Comparison of ENCODE assay signal across 9 cellular contexts in the genomic region with DNA sequence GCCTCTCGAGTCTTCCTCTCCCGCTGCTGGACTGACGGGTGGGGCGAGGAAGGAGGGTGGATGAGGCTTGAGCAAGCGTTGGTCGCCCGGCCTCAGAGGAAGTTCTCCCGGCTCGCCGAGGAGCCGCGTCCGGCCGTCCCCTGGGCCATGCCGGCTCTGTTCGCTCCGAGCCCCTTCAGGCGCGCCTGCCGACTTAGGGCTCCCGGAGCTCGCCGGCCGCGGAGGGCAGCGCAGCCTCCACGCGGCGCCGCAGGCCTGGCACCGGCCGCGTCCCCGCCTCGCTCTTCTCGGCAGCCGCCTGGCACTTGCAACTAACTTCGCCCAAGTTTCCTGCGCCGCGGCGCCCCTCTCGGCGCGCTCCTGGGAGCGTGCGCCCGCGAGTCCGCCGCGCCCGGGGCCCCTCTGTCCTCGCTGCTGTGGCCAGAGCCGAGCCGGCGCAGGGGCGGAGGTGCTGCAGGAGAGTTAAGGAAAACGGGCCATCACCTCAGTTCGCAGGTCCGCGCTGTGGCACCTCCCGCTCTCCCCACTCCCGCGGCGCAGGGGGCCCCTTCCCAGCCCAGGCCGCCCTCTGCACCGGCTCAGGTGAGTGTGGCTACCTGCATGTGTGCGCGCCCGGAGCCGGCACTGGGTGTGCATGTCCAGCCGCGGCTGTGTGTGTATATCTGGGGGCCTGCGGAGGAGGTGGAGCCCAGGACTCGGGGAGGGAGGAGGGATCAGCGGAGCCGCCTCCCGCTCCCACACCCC. TPM values are rescaled to one million over a fixed set of nuclear protein-coding genes. Genes with fewer than 3 reads are reported as not detected.
DNase-seq lines count a peak whose midpoint lies in the region; ATAC-seq and TF ChIP-seq lines count a peak whose summit lies in the region.
"Had no signal": no experiment of that assay in that cellular context is flagged by ENCODE, and none has a peak within 500 bp of the region (broad histone marks: within the 10 kb centered on the region; RNA-seq: fewer than 3 reads in every experiment).

No MANE protein-coding gene starts in this region.

- TF ChIP-seq CTCF in body of pancreas (IDR thresholded peaks at IDR 0.05) (peak in 1 of 7 experiments; percentile 9), suprapubic skin (IDR thresholded peaks at IDR 0.05) (no peak), tibial nerve (IDR thresholded peaks at IDR 0.05) (no peak)

- no peak for TF ChIP-seq RAD21 in Ishikawa (IDR thresholded peaks at IDR 0.05; ENCODE audit: low read depth)

- H3K4me1 ChIP-seq in body of pancreas: peaks cover 26% of the 10 kb centered on the region
- peaks cover 31% of the 10 kb centered on the region for H3K4me1 ChIP-seq in suprapubic skin
- H3K4me1 ChIP-seq in tibial nerve: peaks cover 0 to 34% (median 18%) of the 10 kb centered on the region in 4 donors

- no peak overlapping the region for H3K4me3 ChIP-seq in body of pancreas
- H3K4me3 ChIP-seq in suprapubic skin: peak overlapping the region; percentile 56
- H3K4me3 ChIP-seq in tibial nerve: peak overlapping the region in 2 of 4 donors; percentile 23 to 29

- H3K27ac ChIP-seq in body of pancreas (no peak overlapping the region), suprapubic skin (peak overlapping the region; percentile 81), tibial nerve (no peak overlapping the region)

- DNase-seq in Caki2 (ENCODE audit: low read depth) (peak; percentile 49), body of pancreas (peak in 2 of 4 donors; percentile 13 to 31), left lobe of liver (ENCODE audit: low spot score) (no peak), suprapubic skin (ENCODE audit: low spot score in 2 of 2) (peak in 1 of 2 donors; percentile 60), tibial nerve (ENCODE audit: low spot score in 2 of 2) (no peak)
- no peak for DNase-seq in central memory CD4-positive, alpha-beta T cell

- intact Hi-C loops in body of pancreas (cut with DNase I): no loop called here

- H3K27me3 ChIP-seq in body of pancreas (peaks cover 0 to 30% of the 10 kb centered on the region in 2 donors), suprapubic skin (peaks cover 74% of the 10 kb centered on the region), tibial nerve (peaks cover 0 to 81% of the 10 kb centered on the region in 2 donors)

- ATAC-seq in body of pancreas (peak; percentile 38), left lobe of liver (peak; percentile 55), GM21529 (IDR thresholded peaks at IDR 0.05; ENCODE audit: unreplicated experiment) (no peak)

- WGBS in body of pancreas, 2 donors: 1% methylated on average over 14 to 59 of the region's 79 CpGs
- WGBS in suprapubic skin: 0% methylated on average over 39 of the region's 79 CpGs
- WGBS in tibial nerve, 2 donors: 1 to 2% methylated on average over 14 to 64 of the region's 79 CpGs

- in situ Hi-C loops in Caki2 (cut with HindIII; ENCODE audit: low pct_unique_long_range_greater_than_20kb, low sequenced_read_pairs): no loop called here

- H3K36me3 ChIP-seq in body of pancreas (replicated peaks in 1 of 2; ENCODE audit: insufficient read depth in 1 of 2, low read depth in 2 of 2) (no peaks in the 10 kb centered on the region), suprapubic skin (no peaks in the 10 kb centered on the region), tibial nerve (no peaks in the 10 kb centered on the region)

- H3K9me3 ChIP-seq in body of pancreas (peaks cover 0 to 4% (median 0%) of the 10 kb centered on the region in 3 donors), suprapubic skin (no peaks in the 10 kb centered on the region), tibial nerve (no peaks in the 10 kb centered on the region)

- no peak for TF ChIP-seq EP300 in Ishikawa (IDR thresholded peaks at IDR 0.05; ENCODE audit: borderline replicate concordance)
- TF ChIP-seq EP300 in suprapubic skin (IDR thresholded peaks at IDR 0.05): no peak
- TF ChIP-seq EP300 in tibial nerve (IDR thresholded peaks at IDR 0.05): no peak

- TF ChIP-seq POLR2A in body of pancreas (IDR thresholded peaks at IDR 0.05) (no peak), suprapubic skin (IDR thresholded peaks at IDR 0.05) (no peak), tibial nerve (IDR thresholded peaks at IDR 0.05) (no peak)

TF ChIP-seq in Ishikawa, 13 proteins besides CTCF, POLR2A, EP300 and RAD21:
- TF ChIP-seq ZBTB7A (IDR thresholded peaks at IDR 0.05; ENCODE audit: low read depth) (peak; percentile 44; the same call in 1 of the 2 replicates), TAF1 (IDR thresholded peaks at IDR 0.05; ENCODE audit: low read depth) (no peak), YY1 (IDR thresholded peaks at IDR 0.05; ENCODE audit: low read depth) (no peak)

RNA-seq across cellular contexts. Expression of a gene that starts 0.6 kb away (rescaled TPM):
- total RNA-seq in Caki2 (2014; rRNA removed; shearing (Covaris generic); ENCODE audit: low replicate concordance): not detected in 2 replicates
- total RNA-seq in body of pancreas (under 1 TPM in 1 of 2 donors, not detected in 1; 0.26 TPM), left lobe of liver (not detected), suprapubic skin (10 to 100 TPM in 3 of 4 donors, 1 to 10 TPM in 1; 9.8 to 25.1 (median 17.3) TPM), tibial nerve (not detected)
- total RNA-seq: mononuclear cell had no signal

Comparison
In these comparisons a context has a peak if more than half of its experiments do, and no peak if none do; other contexts are left out.
1. RNA of a gene that starts 0.6 kb away (total RNA-seq): 9.8 to 25.1 TPM in suprapubic skin; 0.26 TPM in body of pancreas, not detected in Caki2, not detected in left lobe of liver (single experiment) and not detected in tibial nerve; every median in the first group is over 4 times any median in the second.